Comparison of ENCODE assay signal across 21 cellular contexts in genomic region chr19:10691883-10692282, GRCh38.
"Had no signal": no experiment of that assay in that cellular context is flagged by ENCODE, and none has a peak within 500 bp of the region (broad histone marks: within the 10 kb centered on the region; RNA-seq: fewer than 3 reads in every experiment).

No MANE protein-coding gene starts in this region.

- H3K9me3 ChIP-seq: gastrocnemius medialis, heart right ventricle, left lung, mucosa of descending colon, right atrium auricular region, upper lobe of left lung had no signal

- DNase-seq: activated CD4-positive, alpha-beta T cell treated with anti-CD3 and anti-CD28 coated beads, Interleukin-2, amount 10 ng/mL, durations not matched to agents 24 days and 14 days; activated CD4-positive, CD25-positive, alpha-beta regulatory T cell; activated CD8-positive, alpha-beta memory T cell treated with anti-CD3 and anti-CD28 coated beads, Interleukin-2, amount 50 U/mL, for 48 hours; activated naive CD4-positive, alpha-beta T cell; dermis blood vessel endothelial cell; erythroblast; gastrocnemius medialis; heart right ventricle; islet precursor cell; left lung; mucosa of descending colon; naive thymus-derived CD4-positive, alpha-beta T cell; occipital lobe; stimulated activated CD4-positive, alpha-beta T cell treated with anti-CD3 and anti-CD28 coated beads, Interleukin-15, amount 100 ng/mL, for 24 hours; stimulated activated CD4-positive, alpha-beta T cell treated with anti-CD3 and anti-CD28 coated beads, Interleukin-4, amount 100 ng/mL, for 1 hour; stimulated activated naive CD8-positive, alpha-beta T cell treated with anti-CD3 and anti-CD28 coated beads, Interleukin-15, amount 100 ng/mL, for 72 hours; upper lobe of left lung had no signal

- H3K27ac ChIP-seq: gastrocnemius medialis, heart right ventricle, left lung, right atrium auricular region, skin epidermis, upper lobe of left lung had no signal

- H3K4me3 ChIP-seq: gastrocnemius medialis, heart right ventricle, left lung, mucosa of descending colon, right atrium auricular region, skin epidermis, upper lobe of left lung had no signal

- H3K9me3 Mint-ChIP-seq: activated CD4-positive, alpha-beta T cell treated with anti-CD3 and anti-CD28 coated beads, Interleukin-2, amount 10 ng/mL, durations not matched to agents 24 days and 14 days; activated T-helper 1 cell treated with anti-CD3 and anti-CD28 coated beads, Interleukin-12 subunit alpha, Interleukin-12 subunit beta, Interleukin-2, Interleukin-4 antibody, amounts not matched to agents 30 ng/mL and 10 ng/mL and 1 ng/mL, durations not matched to agents 14 hours and 24 hours and 36 hours; stimulated activated naive CD8-positive, alpha-beta T cell treated with anti-CD3 and anti-CD28 coated beads, Interleukin-15, amount 100 ng/mL, for 72 hours had no signal

- H3K27me3 ChIP-seq: gastrocnemius medialis, heart right ventricle, left lung, right atrium auricular region, upper lobe of left lung had no signal

- ATAC-seq: gastrocnemius medialis; heart right ventricle; left lung; mucosa of descending colon; naive thymus-derived CD4-positive, alpha-beta T cell; stimulated activated naive CD8-positive, alpha-beta T cell treated with anti-CD3 and anti-CD28 coated beads, Interleukin-15, amount 100 ng/mL, for 72 hours had no signal

- H3K27ac Mint-ChIP-seq: activated CD4-positive, alpha-beta T cell treated with anti-CD3 and anti-CD28 coated beads, Interleukin-2, amount 10 ng/mL, durations not matched to agents 24 days and 14 days had no signal

- H3K27me3 Mint-ChIP-seq: progenitor cell of endocrine pancreas had no signal

- H3K4me3 Mint-ChIP-seq: activated CD4-positive, alpha-beta T cell treated with anti-CD3 and anti-CD28 coated beads, Interleukin-2, amount 10 ng/mL, durations not matched to agents 24 days and 14 days; activated T-helper 1 cell treated with anti-CD3 and anti-CD28 coated beads, Interleukin-12 subunit alpha, Interleukin-12 subunit beta, Interleukin-2, Interleukin-4 antibody, amounts not matched to agents 30 ng/mL and 10 ng/mL and 1 ng/mL, durations not matched to agents 14 hours and 24 hours and 36 hours; stimulated activated naive CD8-positive, alpha-beta T cell treated with anti-CD3 and anti-CD28 coated beads, Interleukin-15, amount 100 ng/mL, for 72 hours had no signal
